Comparison of ENCODE assay signal across 11 cellular contexts in genomic region chrX:589261-589660, GRCh38. TPM values are rescaled to one million over a fixed set of nuclear protein-coding genes. Genes with fewer than 3 reads are reported as not detected.
DNase-seq lines count a peak whose midpoint lies in the region; TF ChIP-seq lines count a peak whose summit lies in the region.
"Not testable (repeated sequence)": the region's sequence is repeated elsewhere in the genome, so short reads cannot be mapped to it uniquely, and the experiment has no call there.
"Had no signal": no experiment of that assay in that cellular context is flagged by ENCODE, and none has a peak within 500 bp of the region (broad histone marks: within the 10 kb centered on the region; RNA-seq: fewer than 3 reads in every experiment).

No MANE protein-coding gene starts in this region.

- H3K27ac Mint-ChIP-seq in osteocyte (ENCODE audit: unreplicated experiment); type B pancreatic cell: not testable (repeated sequence)

- not testable (repeated sequence) for H3K27me3 Mint-ChIP-seq in osteocyte (ENCODE audit: unreplicated experiment)
- H3K27me3 Mint-ChIP-seq in type B pancreatic cell = peaks cover 21% of the 10 kb centered on the region

- not testable (repeated sequence) for H3K36me3 Mint-ChIP-seq in osteocyte (ENCODE audit: unreplicated experiment); type B pancreatic cell

- peak; percentile 42 for DNase-seq in islet precursor cell
- peak; percentile 2 for DNase-seq in mucosa of gallbladder (ENCODE audit: low spot score)
- DNase-seq in osteocyte (ENCODE audit: extremely low spot score, unreplicated experiment) = peak; percentile 80
- DNase-seq in type B pancreatic cell (ENCODE audit: extremely low spot score, unreplicated experiment) = peak; percentile 29

- H3K9me3 Mint-ChIP-seq in osteocyte (ENCODE audit: unreplicated experiment); type B pancreatic cell: not testable (repeated sequence)

- H3K4me1 Mint-ChIP-seq in osteocyte (ENCODE audit: unreplicated experiment); type B pancreatic cell (ENCODE audit: unreplicated experiment): not testable (repeated sequence)

- H3K4me3 Mint-ChIP-seq in osteocyte (ENCODE audit: unreplicated experiment); type B pancreatic cell: not testable (repeated sequence)

- TF ChIP-seq CTCF in osteocyte (IDR thresholded peaks at IDR 0.05); type B pancreatic cell (conservative IDR thresholded peaks at IDR 0.05): not testable (repeated sequence)

RNA-seq across cellular contexts. Expression of gene SHOX, which starts 41.3 kb away (rescaled TPM):
- total RNA-seq in mucosa of gallbladder (not detected), osteocyte (0.21 TPM in 1 of 2 replicates, not detected in the other), type B pancreatic cell (ENCODE audit: low replicate concordance) (not detected in 2 replicates)
- total RNA-seq: A673; CD4-positive, alpha-beta memory T cell; CD4-positive, CD25-positive, alpha-beta regulatory T cell; CD8-positive, alpha-beta memory T cell; Daoy; G401; GM12878 had no signal

Comparison
In these comparisons a context has a peak if more than half of its experiments do, and no peak if none do; other contexts are left out.
1. Peak in every context shown above with its lines: DNase-seq.
2. DNase-seq: peak in every context shown above with its lines; median percentile 80 in osteocyte; 42 in islet precursor cell; 29 in type B pancreatic cell; 2 in mucosa of gallbladder.